ENCODE assay signal across 31 cellular contexts in the genomic region with DNA sequence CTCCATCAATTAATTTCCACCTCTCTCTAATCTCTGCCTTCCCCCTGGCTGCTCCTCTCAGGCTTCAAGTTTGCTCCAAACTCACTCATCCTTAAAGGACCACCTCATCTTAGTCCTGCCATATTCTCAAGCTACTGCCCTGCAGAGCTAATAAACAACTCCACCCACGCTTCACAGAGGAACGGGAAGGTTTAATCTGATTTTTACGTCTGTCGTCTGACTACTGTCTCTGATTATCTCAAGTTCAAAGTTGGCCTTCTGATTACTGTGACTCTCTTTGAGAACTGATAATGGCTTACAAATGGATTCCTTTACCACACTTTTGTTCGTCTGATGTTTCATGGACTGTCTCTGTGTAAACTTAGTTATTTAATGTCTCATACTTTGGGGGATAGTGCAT. TPM values are rescaled to one million over a fixed set of nuclear protein-coding genes. Genes with fewer than 3 reads are reported as not detected.
"Had no signal": no experiment of that assay in that cellular context is flagged by ENCODE, and none has a peak within 500 bp of the region (broad histone marks: within the 10 kb centered on the region; RNA-seq: fewer than 3 reads in every experiment).

No MANE protein-coding gene starts in this region.

- H3K4me1 ChIP-seq: esophagus squamous epithelium, gastroesophageal sphincter, neural progenitor cell, prostate gland, sigmoid colon, spleen, suprapubic skin, upper lobe of right lung, uterus had no signal

- H3K4me1 Mint-ChIP-seq: memory B cell; naive thymus-derived CD4-positive, alpha-beta T cell; nephron; stimulated activated naive B cell treated with anti-CD40 and anti-IgM and Interleukin-4, amounts not matched to agents 10 μg/mL and 1 μg/mL and 100 μg/mL, for 72 hours had no signal

- ATAC-seq: gastroesophageal sphincter; heart left ventricle; left lobe of liver; naive thymus-derived CD4-positive, alpha-beta T cell; right cardiac atrium; stimulated activated naive B cell treated with anti-CD40 and anti-IgM and Interleukin-4, amounts not matched to agents 10 μg/mL and 1 μg/mL and 100 μg/mL, for 72 hours; upper lobe of right lung had no signal

- H3K9me3 ChIP-seq: esophagus squamous epithelium, prostate gland, sigmoid colon, suprapubic skin, transverse colon, upper lobe of right lung, uterus had no signal

- H3K9me3 Mint-ChIP-seq: dendritic cell treated with granulocyte-macrophage colony-stimulating factor and Interleukin-4, amounts not matched to agents 40 ng/mL and 50 ng/mL, for 4 days; nephron; stimulated activated naive CD8-positive, alpha-beta T cell treated with anti-CD3 and anti-CD28 coated beads, Interleukin-15, Interleukin-2, amounts not matched to agents 100 ng/mL and 50 ng/mL, for 24 hours had no signal

- H3K4me2 ChIP-seq: hepatocyte, neural progenitor cell had no signal

- H3K36me3 ChIP-seq: esophagus squamous epithelium, gastroesophageal sphincter, heart left ventricle, neural progenitor cell, prostate gland, sigmoid colon, spleen, suprapubic skin, transverse colon, upper lobe of right lung, uterus had no signal

- H3K4me3 ChIP-seq: esophagus squamous epithelium, gastroesophageal sphincter, heart left ventricle, hepatocyte, lung, neural progenitor cell, prostate gland, sigmoid colon, spleen, suprapubic skin, transverse colon, upper lobe of right lung, uterus had no signal

- H2AFZ ChIP-seq: hepatocyte, neural progenitor cell had no signal

- H3K36me3 Mint-ChIP-seq: memory B cell; naive thymus-derived CD4-positive, alpha-beta T cell; neural progenitor cell; stimulated activated naive B cell treated with anti-CD40 and anti-IgM and Interleukin-4, amounts not matched to agents 10 μg/mL and 1 μg/mL and 100 μg/mL, for 72 hours had no signal

- H3K27me3 ChIP-seq: foreskin keratinocyte, gastroesophageal sphincter, heart left ventricle, hepatocyte, neural progenitor cell, sigmoid colon, suprapubic skin, transverse colon, upper lobe of right lung, uterus had no signal

- H3K27ac Mint-ChIP-seq: dendritic cell treated with granulocyte-macrophage colony-stimulating factor and Interleukin-4, amounts not matched to agents 40 ng/mL and 50 ng/mL, for 4 days; memory B cell; naive thymus-derived CD4-positive, alpha-beta T cell; nephron; neural progenitor cell; stimulated activated naive B cell treated with anti-CD40 and anti-IgM and Interleukin-4, amounts not matched to agents 10 μg/mL and 1 μg/mL and 100 μg/mL, for 72 hours; stimulated activated naive CD8-positive, alpha-beta T cell treated with anti-CD3 and anti-CD28 coated beads, Interleukin-15, Interleukin-2, amounts not matched to agents 100 ng/mL and 50 ng/mL, for 24 hours had no signal

- H3K27me3 Mint-ChIP-seq: dendritic cell treated with granulocyte-macrophage colony-stimulating factor and Interleukin-4, amounts not matched to agents 40 ng/mL and 50 ng/mL, for 4 days had no signal

- DNase-seq: effector CD8-positive, alpha-beta T cell; esophagus squamous epithelium; foreskin keratinocyte; heart left ventricle; kidney; midbrain; naive thymus-derived CD4-positive, alpha-beta T cell; right cardiac atrium; spleen; stimulated activated CD4-positive, alpha-beta T cell treated with anti-CD3 and anti-CD28 coated beads, Interleukin-2, amount 100 ng/mL, for 48 hours; stimulated activated naive B cell treated with anti-CD40 and anti-IgM and Interleukin-4, amounts not matched to agents 10 μg/mL and 1 μg/mL and 100 μg/mL, for 72 hours; transverse colon; upper lobe of right lung; uterus had no signal

- H3K27ac ChIP-seq: esophagus squamous epithelium, foreskin keratinocyte, gastroesophageal sphincter, heart left ventricle, hepatocyte, neural progenitor cell, prostate gland, sigmoid colon, spleen, suprapubic skin, transverse colon, upper lobe of right lung, uterus had no signal

- H3K4me3 Mint-ChIP-seq: dendritic cell treated with granulocyte-macrophage colony-stimulating factor and Interleukin-4, amounts not matched to agents 40 ng/mL and 50 ng/mL, for 4 days; memory B cell; naive thymus-derived CD4-positive, alpha-beta T cell; nephron; neural progenitor cell; stimulated activated naive B cell treated with anti-CD40 and anti-IgM and Interleukin-4, amounts not matched to agents 10 μg/mL and 1 μg/mL and 100 μg/mL, for 72 hours; stimulated activated naive CD8-positive, alpha-beta T cell treated with anti-CD3 and anti-CD28 coated beads, Interleukin-15, Interleukin-2, amounts not matched to agents 100 ng/mL and 50 ng/mL, for 24 hours had no signal

- H3K9ac ChIP-seq: neural progenitor cell had no signal

RNA-seq across cellular contexts. Expression of gene SLC1A7, which starts 46.6 kb away (rescaled TPM):
- total RNA-seq: cerebellum, endothelial cell of umbilical vein, epithelial cell of proximal tubule, foreskin keratinocyte, hepatocyte, kidney, renal cortical epithelial cell, skeletal muscle tissue, suprapubic skin had no signal
- polyA plus RNA-seq: endothelial cell of umbilical vein; foreskin keratinocyte; hepatocyte; naive thymus-derived CD4-positive, alpha-beta T cell had no signal
